33 cellular contexts compared by ENCODE assay signal in the genomic region with DNA sequence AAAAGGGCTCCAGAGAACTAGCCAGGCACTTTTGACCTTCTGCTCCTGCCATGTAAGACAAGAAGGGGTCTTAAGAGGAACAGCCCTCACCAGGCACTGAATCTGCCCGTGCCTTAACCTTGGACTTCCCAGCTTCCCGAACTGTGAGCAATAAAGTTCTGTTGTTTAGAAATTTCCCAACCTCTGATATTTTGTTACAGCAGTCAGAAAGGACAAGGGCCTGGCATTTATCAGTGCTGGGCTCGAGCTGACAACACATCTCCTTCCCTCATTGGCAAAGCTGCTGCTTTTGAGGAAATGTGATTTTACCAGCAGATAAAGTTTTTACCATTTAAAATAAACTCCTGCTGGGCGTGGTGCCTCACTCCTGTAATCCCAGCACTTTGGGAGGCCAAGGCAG.
"Had no signal": no experiment of that assay in that cellular context is flagged by ENCODE, and none has a peak within 500 bp of the region (broad histone marks: within the 10 kb centered on the region; RNA-seq: fewer than 3 reads in every experiment).

No MANE protein-coding gene starts in this region.

- H3K4me3 ChIP-seq: esophagus muscularis mucosa had no signal

- ATAC-seq: activated CD4-positive, CD25-positive, alpha-beta regulatory T cell treated with anti-CD3 and anti-CD28 coated beads, Interleukin-2, amount 50 U/mL, for 24 hours; activated CD8-positive, alpha-beta T cell treated with anti-CD3 and anti-CD28 coated beads for 36 hours; activated naive CD8-positive, alpha-beta T cell treated with anti-CD3 and anti-CD28 coated beads, Interleukin-2, amount 50 U/mL, for 24 hours; activated T-cell treated with anti-CD3 and anti-CD28 coated beads, Interleukin-2, amount 50 U/mL, for 4 hours; activated T-helper 17 cell treated with anti-CD3 and anti-CD28 coated beads, Interleukin-2, amount 50 U/mL, for 72 hours; effector memory CD8-positive, alpha-beta T cell; T-helper 17 cell had no signal

- FAIRE-seq: astrocyte, colon, frontal cortex had no signal

- H3K9me3 ChIP-seq: esophagus muscularis mucosa had no signal

- DNase-seq: activated B cell treated with CpG ODN at 0.5 μM for 24 hours; activated CD4-positive, alpha-beta T cell treated with anti-CD3 and anti-CD28 coated beads for 48 hours; activated CD4-positive, alpha-beta T cell treated with anti-CD3 and anti-CD28 coated beads, Interleukin-2, amount 50 U/mL, for 1 hour; activated CD4-positive, alpha-beta T cell treated with anti-CD3 and anti-CD28 coated beads, Interleukin-2, amount 50 U/mL, for 48 hours; activated CD8-positive, alpha-beta memory T cell treated with anti-CD3 and anti-CD28 coated beads for 24 hours; activated CD8-positive, alpha-beta T cell treated with anti-CD3 and anti-CD28 coated beads for 36 hours; activated effector memory CD4-positive, alpha-beta T cell treated with Interleukin-2 at 50 U/mL for 16 hours; activated gamma-delta T cell treated with Interleukin-2 at 50 U/mL for 16 hours; activated naive CD4-positive, alpha-beta T cell treated with anti-CD3 and anti-CD28 coated beads, Interleukin-2, amount 50 U/mL, for 16 hours; activated naive CD4-positive, alpha-beta T cell treated with Interleukin-2 at 50 U/mL for 16 hours; activated naive CD8-positive, alpha-beta T cell treated with anti-CD3 and anti-CD28 coated beads, Interleukin-2, amount 50 U/mL, for 24 hours; activated T-cell treated with anti-CD3 and anti-CD28 coated beads, Interleukin-2, amount 50 U/mL, for 4 hours; amniotic stem cell; anterior cingulate cortex; brain microvascular endothelial cell; caudate nucleus; cortex of kidney; dermis blood vessel endothelial cell; effector CD4-positive, alpha-beta T cell; effector memory CD8-positive, alpha-beta T cell; erythroblast; head of caudate nucleus; hippocampal formation; T-helper 1 cell; T-helper 17 cell; T1000; WERI-Rb-1 had no signal

- H3K27ac ChIP-seq: brain microvascular endothelial cell, WERI-Rb-1 had no signal

- H3K36me3 ChIP-seq: brain microvascular endothelial cell, WERI-Rb-1 had no signal

- H3K27me3 ChIP-seq: brain microvascular endothelial cell, esophagus muscularis mucosa had no signal
